In genomic region chr12:72296389-72296788, GRCh38 we compare ENCODE assay signal across 1 cellular context.
A peak's percentile ranks its signal among the peaks of the same experiment; 100 is the strongest.
TF ChIP-seq lines count a peak whose summit lies in the region.

No MANE protein-coding gene starts in this region.

TF ChIP-seq in IMR-90, 13 proteins besides CTCF, POLR2A, EP300 and RAD21 (continued from another document):
- TF ChIP-seq CHD1 (IDR thresholded peaks at IDR 0.05; ENCODE audit: low read depth, low read length) = no peak
- TF ChIP-seq SMC3 (IDR thresholded peaks at IDR 0.05; ENCODE audit: low read depth, low read length) = no peak
- peak; percentile 41; the same call in 1 of the 2 replicates for TF ChIP-seq MXI1 (IDR thresholded peaks at IDR 0.05; ENCODE audit: borderline replicate concordance, low read depth, low read length)
